10 cellular contexts compared by ENCODE assay signal in the genomic region with DNA sequence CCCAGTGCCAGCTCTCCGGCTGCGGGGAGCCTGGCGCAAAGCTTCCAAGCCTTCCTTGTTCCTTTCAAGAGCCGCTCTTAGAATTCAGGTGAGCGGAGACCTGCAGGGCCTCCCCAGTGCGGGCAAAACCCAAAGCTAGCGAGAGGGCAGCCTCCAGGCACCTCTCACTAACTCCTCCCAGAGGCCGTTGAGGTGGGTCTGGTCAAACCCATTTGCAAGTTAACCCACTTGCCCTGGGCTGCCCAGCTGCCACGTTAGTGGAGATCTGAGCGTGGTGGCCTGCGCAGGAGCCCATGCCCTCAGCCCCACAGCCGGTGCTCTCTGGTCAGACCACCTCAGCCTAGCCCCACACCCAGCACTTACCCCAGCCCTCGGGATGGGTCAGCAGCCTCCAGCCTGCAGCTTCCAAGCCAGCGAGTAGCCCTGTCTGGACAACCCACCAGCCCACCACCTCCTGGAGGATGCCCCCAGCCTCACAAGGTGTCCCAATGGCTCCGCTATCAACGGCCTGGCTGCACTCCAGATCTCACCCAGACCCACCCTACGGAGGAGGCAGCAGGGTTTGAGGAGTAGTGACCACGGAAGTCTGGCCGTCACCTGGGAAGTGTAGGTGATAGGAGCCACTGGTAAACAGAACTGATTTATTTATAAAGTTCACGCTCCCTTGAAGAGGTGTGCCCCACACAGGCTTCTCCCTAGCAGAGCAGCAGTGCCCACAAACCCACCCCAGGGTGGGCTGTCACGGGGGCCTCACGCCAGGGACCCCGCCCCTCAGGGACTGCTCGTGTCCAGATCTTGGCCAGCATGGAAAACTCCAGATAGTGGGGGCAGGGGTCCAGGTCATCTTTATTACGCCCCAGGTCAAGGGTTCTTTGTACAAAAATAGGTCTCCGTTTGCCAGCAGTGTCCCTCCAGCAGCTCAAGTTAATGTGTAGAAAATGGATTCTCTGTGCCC. TPM values are rescaled to one million over a fixed set of nuclear protein-coding genes. Genes with fewer than 3 reads are reported as not detected.
DNase-seq lines count a peak whose midpoint lies in the region; ATAC-seq and TF ChIP-seq lines count a peak whose summit lies in the region.
"Had no signal": no experiment of that assay in that cellular context is flagged by ENCODE, and none has a peak within 500 bp of the region (broad histone marks: within the 10 kb centered on the region; RNA-seq: fewer than 3 reads in every experiment).

No MANE protein-coding gene starts in this region.

- H3K4me3 ChIP-seq in lower lobe of right lung = peak overlapping the region; percentile 54
- no peak overlapping the region for H3K4me3 ChIP-seq in testis

- peak overlapping the region; percentile 76 for H3K27ac ChIP-seq in lower lobe of right lung
- H3K27ac ChIP-seq in testis = no peak overlapping the region

- peak overlapping the region; percentile 26 for H3K4me3 Mint-ChIP-seq in activated CD4-positive, alpha-beta T cell treated with anti-CD3 and anti-CD28 coated beads, Interleukin-2, amount 10 ng/mL, durations not matched to agents 7 days and 5 days
- H3K4me3 Mint-ChIP-seq in activated naive CD8-positive, alpha-beta T cell treated with anti-CD3 and anti-CD28 coated beads for 36 hours = peak overlapping the region; percentile 40

- no peaks in the 10 kb centered on the region for H3K9me3 Mint-ChIP-seq in activated CD4-positive, alpha-beta T cell treated with anti-CD3 and anti-CD28 coated beads, Interleukin-2, amount 10 ng/mL, durations not matched to agents 7 days and 5 days
- no peaks in the 10 kb centered on the region for H3K9me3 Mint-ChIP-seq in activated naive CD8-positive, alpha-beta T cell treated with anti-CD3 and anti-CD28 coated beads for 36 hours

- H3K27me3 Mint-ChIP-seq in activated CD4-positive, alpha-beta T cell treated with anti-CD3 and anti-CD28 coated beads, Interleukin-2, amount 10 ng/mL, durations not matched to agents 7 days and 5 days = peaks cover 21% of the 10 kb centered on the region
- H3K27me3 Mint-ChIP-seq in activated naive CD8-positive, alpha-beta T cell treated with anti-CD3 and anti-CD28 coated beads for 36 hours = peaks cover 28% of the 10 kb centered on the region

- H3K4me1 Mint-ChIP-seq in activated CD4-positive, alpha-beta T cell treated with anti-CD3 and anti-CD28 coated beads, Interleukin-2, amount 10 ng/mL, durations not matched to agents 7 days and 5 days = peaks cover 27% of the 10 kb centered on the region
- peaks cover 24% of the 10 kb centered on the region for H3K4me1 Mint-ChIP-seq in activated naive CD8-positive, alpha-beta T cell treated with anti-CD3 and anti-CD28 coated beads for 36 hours

- no peak for TF ChIP-seq CTCF in lower lobe of right lung (IDR thresholded peaks at IDR 0.05)
- no peak for TF ChIP-seq CTCF in testis (IDR thresholded peaks at IDR 0.05)

- POLR2A ChIA-PET in activated CD4-positive, alpha-beta T cell treated with anti-CD3 and anti-CD28 coated beads, Interleukin-2, amount 10 ng/mL, durations not matched to agents 7 days and 5 days (lab: Charles Lee) = no interaction called here

- H3K9me3 ChIP-seq in lower lobe of right lung (no peaks in the 10 kb centered on the region), testis (no peaks in the 10 kb centered on the region)

- no peaks in the 10 kb centered on the region for H3K36me3 Mint-ChIP-seq in activated CD4-positive, alpha-beta T cell treated with anti-CD3 and anti-CD28 coated beads, Interleukin-2, amount 10 ng/mL, durations not matched to agents 7 days and 5 days (ENCODE audit: low read depth)
- H3K36me3 Mint-ChIP-seq in activated naive CD8-positive, alpha-beta T cell treated with anti-CD3 and anti-CD28 coated beads for 36 hours = no peaks in the 10 kb centered on the region

- intact Hi-C loops in lower lobe of right lung (cut with DNase I) = no loop called here
- intact Hi-C loops in testis (cut with DNase I; ENCODE audit: low total_unique reads) = no loop called here

- TF ChIP-seq POLR2A in testis (IDR thresholded peaks at IDR 0.05) = no peak

- H3K36me3 ChIP-seq in lower lobe of right lung = no peaks in the 10 kb centered on the region
- H3K36me3 ChIP-seq in testis (ENCODE audit: low read depth, missing control alignments) = no peaks in the 10 kb centered on the region

- CTCF ChIA-PET in activated CD4-positive, alpha-beta T cell treated with anti-CD3 and anti-CD28 coated beads, Interleukin-2, amount 10 ng/mL, durations not matched to agents 7 days and 5 days (lab: Charles Lee) = interaction anchor here (1.2 to 1.3 kb wide), 2 partner anchors 15 to 34 kb away, joined by 3 to 4 read pairs; no protein-coding TSS in a partner anchor

- ATAC-seq in lower lobe of right lung = no peak

- H3K4me1 ChIP-seq in lower lobe of right lung (peaks cover 31% of the 10 kb centered on the region), testis (peaks cover 9% of the 10 kb centered on the region)

- DNase-seq in activated CD4-positive, alpha-beta T cell treated with anti-CD3 and anti-CD28 coated beads, Interleukin-2, amount 10 ng/mL, durations not matched to agents 7 days and 5 days = no peak
- DNase-seq in activated CD4-positive, alpha-beta T cell treated with anti-CD3 and anti-CD28 coated beads for 4 hours = no peak
- no peak for DNase-seq in activated naive CD8-positive, alpha-beta T cell treated with anti-CD3 and anti-CD28 coated beads for 36 hours
- DNase-seq in lower lobe of right lung (no peak), testis (peak; percentile 12), KG1 (lab: John Stamatoyannopoulos, UW) (no peak), SKM-1 treated with dmso at 0.1 percent for 144 hours (lab: John Stamatoyannopoulos, UW; ENCODE audit: unreplicated experiment) (no peak), SW 1271 (lab: John Stamatoyannopoulos, UW) (no peak)
- DNase-seq: NCI-H2171 treated with DMSO at 0.1 percent for 48 hours had no signal

- H3K27me3 ChIP-seq in lower lobe of right lung (ENCODE audit: low read depth) = peaks cover 53% of the 10 kb centered on the region
- H3K27me3 ChIP-seq in testis = peaks cover 3% of the 10 kb centered on the region

- no peak overlapping the region for H3K27ac Mint-ChIP-seq in activated CD4-positive, alpha-beta T cell treated with anti-CD3 and anti-CD28 coated beads, Interleukin-2, amount 10 ng/mL, durations not matched to agents 7 days and 5 days
- H3K27ac Mint-ChIP-seq in activated naive CD8-positive, alpha-beta T cell treated with anti-CD3 and anti-CD28 coated beads for 36 hours = no peak overlapping the region

- WGBS in testis, 2 donors = 53 to 66% methylated on average over 5 to 26 of the region's 26 CpGs

RNA-seq across cellular contexts. Expression of a gene that starts 2.2 kb away (rescaled TPM):
- total RNA-seq in activated CD4-positive, alpha-beta T cell treated with anti-CD3 and anti-CD28 coated beads, Interleukin-2, amount 10 ng/mL, durations not matched to agents 7 days and 5 days = under 1 TPM; 0.31 to 0.40 TPM
- 1 to 10 TPM; 2.5 to 2.9 TPM for total RNA-seq in activated naive CD8-positive, alpha-beta T cell treated with anti-CD3 and anti-CD28 coated beads for 36 hours
- 1.7 TPM for total RNA-seq in lower lobe of right lung
- total RNA-seq in testis = 1 to 10 TPM; 4.8 to 5.8 TPM
- polyA plus RNA-seq in testis (ENCODE audit: insufficient read depth, low read depth, low replicate concordance) = 1.3 TPM
- polyA plus RNA-seq: AG04450 had no signal

RNA-seq across cellular contexts. Expression of a gene that starts 33.6 kb away (rescaled TPM):
- total RNA-seq in activated CD4-positive, alpha-beta T cell treated with anti-CD3 and anti-CD28 coated beads, Interleukin-2, amount 10 ng/mL, durations not matched to agents 7 days and 5 days = 10 to 100 TPM; 66.4 to 81.0 TPM
- total RNA-seq in activated naive CD8-positive, alpha-beta T cell treated with anti-CD3 and anti-CD28 coated beads for 36 hours = 1 to 10 TPM; 2.5 to 2.6 TPM
- total RNA-seq in lower lobe of right lung (12.1 TPM), testis (under 1 TPM; 0.12 to 0.47 TPM)
- polyA plus RNA-seq in testis (ENCODE audit: insufficient read depth, low read depth, low replicate concordance) = 0.88 TPM
- polyA plus RNA-seq: AG04450 had no signal

RNA-seq across cellular contexts. Expression of a gene that starts 33.7 kb away (rescaled TPM):
- total RNA-seq in activated CD4-positive, alpha-beta T cell treated with anti-CD3 and anti-CD28 coated beads, Interleukin-2, amount 10 ng/mL, durations not matched to agents 7 days and 5 days = 10 to 100 TPM; 77.6 to 98.9 TPM
- total RNA-seq in activated naive CD8-positive, alpha-beta T cell treated with anti-CD3 and anti-CD28 coated beads for 36 hours = 1 to 10 TPM; 5.4 to 5.5 TPM
- total RNA-seq in lower lobe of right lung (12.5 TPM), testis (1 to 10 TPM; 1.0 to 1.1 TPM)
- polyA plus RNA-seq in testis (ENCODE audit: insufficient read depth, low read depth, low replicate concordance) = 1.5 TPM
